ENCODE assay signal across 18 cellular contexts in genomic region chr9:127211983-127212382, GRCh38. TPM values are rescaled to one million over a fixed set of nuclear protein-coding genes. Genes with fewer than 3 reads are reported as not detected.
DNase-seq lines count a peak whose midpoint lies in the region; ATAC-seq, FAIRE-seq and TF ChIP-seq lines count a peak whose summit lies in the region.
"Had no signal": no experiment of that assay in that cellular context is flagged by ENCODE, and none has a peak within 500 bp of the region (broad histone marks: within the 10 kb centered on the region; RNA-seq: fewer than 3 reads in every experiment).

No MANE protein-coding gene starts in this region.

- H3K79me1 ChIP-seq in H1 (ENCODE audit: low read depth, low read length) = no peaks in the 10 kb centered on the region

- H2AFZ ChIP-seq in H1 (ENCODE audit: low read length) = no peak overlapping the region

- H3K9me3 ChIP-seq in H1 (ENCODE audit: insufficient read depth in 2 of 2, low read depth in 1 of 2, low read length in 1 of 2) = no peaks in the 10 kb centered on the region
- H3K9me3 ChIP-seq: Caco-2 had no signal

- no peak for TF ChIP-seq EP300 in H1 (IDR thresholded peaks at IDR 0.05; ENCODE audit: borderline replicate concordance in 1 of 2, low read depth in 2 of 2, low read length in 2 of 2)

- FAIRE-seq in H1 (lab: Jason Lieb, UNC) = no peak
- FAIRE-seq: HepG2 had no signal

- H3K36me3 ChIP-seq in H1 (ENCODE audit: control insufficient read depth in 2 of 4, insufficient read depth in 4 of 4, low read length in 3 of 4) = no peaks in the 10 kb centered on the region

- no peak overlapping the region for H2BK5ac ChIP-seq in H1 (ENCODE audit: low read depth, low read length)

- H3K4ac ChIP-seq in H1 (replicated peaks; ENCODE audit: insufficient read length, low read depth, low read length) = no peak overlapping the region

- peaks cover 55% of the 10 kb centered on the region for H3K27me3 Mint-ChIP-seq in activated naive CD4-positive, alpha-beta T cell treated with anti-CD3 and anti-CD28 coated beads, Interleukin-2, amount 10 ng/mL, durations not matched to agents 7 days and 5 days
- H3K27me3 Mint-ChIP-seq in activated T-helper 17 cell treated with anti-CD3 and anti-CD28 coated beads, Interleukin-2, amount 50 U/mL, for 72 hours = no peaks in the 10 kb centered on the region
- H3K27me3 Mint-ChIP-seq: B cell, IgD-negative memory B cell had no signal

- H3K23me2 ChIP-seq in H1 (ENCODE audit: low read depth, low read length) = no peaks in the 10 kb centered on the region

- TF ChIP-seq RAD21 in H1 (IDR thresholded peaks at IDR 0.05 in 1 of 2, conservative IDR thresholded peaks at IDR 0.05 in 1 of 2; ENCODE audit: low read depth in 2 of 2, low read length in 2 of 2) = no peak

- no peak overlapping the region for H3K27ac ChIP-seq in H1 (ENCODE audit: low read depth, low read length)
- H3K27ac ChIP-seq: C4-2B had no signal

- no peaks in the 10 kb centered on the region for H4K20me1 ChIP-seq in H1 (replicated peaks in 1 of 2; ENCODE audit: control insufficient read depth in 1 of 2, insufficient read depth in 2 of 2, low read length in 2 of 2)

- 0 out of 2 replicates have a peak overlapping the region, but pooled peaks have one; percentile 78 for H2AK5ac ChIP-seq in H1 (ENCODE audit: low read depth, low read length)

- H3K18ac ChIP-seq in H1 (ENCODE audit: extremely low read depth, low read length) = peak overlapping the region; percentile 62; the same call in 1 of the 2 replicates

- CTCF ChIA-PET in activated naive CD4-positive, alpha-beta T cell treated with anti-CD3 and anti-CD28 coated beads, Interleukin-2, amount 10 ng/mL, durations not matched to agents 7 days and 5 days (lab: Charles Lee) = interaction anchor here (0.7 to 3.0 kb wide), 2 partner anchors 12 kb away, joined by 3 to 7 read pairs; no protein-coding TSS in a partner anchor
- CTCF ChIA-PET in H1 (lab: Charles Lee; ENCODE audit: partially characterized antibody) = interaction anchor here (0.6 to 6.9 kb wide), 19 partner anchors 8 to 279 kb away, joined by 3 to 87 read pairs (median 5); partner anchors contain the start of genes SLC2A8 and ZNF79

- no peak overlapping the region for H3K14ac ChIP-seq in H1 (ENCODE audit: insufficient read length)

- H3K9me3 Mint-ChIP-seq in activated naive CD4-positive, alpha-beta T cell treated with anti-CD3 and anti-CD28 coated beads, Interleukin-2, amount 10 ng/mL, durations not matched to agents 7 days and 5 days = no peaks in the 10 kb centered on the region
- no peaks in the 10 kb centered on the region for H3K9me3 Mint-ChIP-seq in activated T-helper 17 cell treated with anti-CD3 and anti-CD28 coated beads, Interleukin-2, amount 50 U/mL, for 72 hours
- H3K9me3 Mint-ChIP-seq: CD4-positive, alpha-beta T cell; H9; IgD-negative memory B cell had no signal

- H4K91ac ChIP-seq in H1 (replicated peaks; ENCODE audit: insufficient read length, low read length) = no peak overlapping the region

- H3K27ac Mint-ChIP-seq in activated naive CD4-positive, alpha-beta T cell treated with anti-CD3 and anti-CD28 coated beads, Interleukin-2, amount 10 ng/mL, durations not matched to agents 7 days and 5 days = no peak overlapping the region
- no peak overlapping the region for H3K27ac Mint-ChIP-seq in activated T-helper 17 cell treated with anti-CD3 and anti-CD28 coated beads, Interleukin-2, amount 50 U/mL, for 72 hours
- H3K27ac Mint-ChIP-seq: B cell; CD4-positive, alpha-beta T cell; H9 had no signal

- peaks cover 2 to 14% (median 9%) of the 10 kb centered on the region in 4 experiments for H3K4me1 ChIP-seq in H1 (replicated peaks in 1 of 4; ENCODE audit: control insufficient read depth in 3 of 4, insufficient read depth in 4 of 4, low read length in 3 of 4)

- no peaks in the 10 kb centered on the region for H3K27me3 ChIP-seq in H1 (replicated peaks in 1 of 4; ENCODE audit: control insufficient read depth in 3 of 4, extremely low read depth in 1 of 4, insufficient read depth in 3 of 4, low read length in 3 of 4)

- H3K79me2 ChIP-seq in H1 (ENCODE audit: control insufficient read depth in 1 of 2, insufficient read depth in 2 of 2, low read length in 2 of 2) = no peaks in the 10 kb centered on the region

- POLR2A ChIA-PET in H1 (lab: Charles Lee; ENCODE audit: partially characterized antibody) = interaction anchor here (1.1 to 2.5 kb wide), 4 partner anchors 9 to 239 kb away, joined by 3 to 8 read pairs (median 3); partner anchors contain the start of genes LRSAM1 and RPL12

- H3K4me3 ChIP-seq in H1 (ENCODE audit: extremely low read depth in 1 of 4, insufficient read depth in 2 of 4, low read depth in 3 of 4, low read length in 4 of 4) = no peak overlapping the region

- no peak overlapping the region for H3K23ac ChIP-seq in H1 (ENCODE audit: insufficient read length)

- DNase-seq in activated naive CD4-positive, alpha-beta T cell treated with anti-CD3 and anti-CD28 coated beads, Interleukin-2, amount 10 ng/mL, durations not matched to agents 7 days and 5 days = peak; percentile 18
- DNase-seq in activated naive CD4-positive, alpha-beta T cell treated with Interleukin-2 at 50 U/mL for 16 hours = no peak
- DNase-seq in H1 (ENCODE audit: low read depth in 1 of 2, low spot score in 2 of 2) (no peak), mesenteric fat pad (ENCODE audit: low spot score) (peak; percentile 79)
- DNase-seq in activated CD4-positive, alpha-beta T cell treated with anti-CD3 and anti-CD28 coated beads for 1 hour = no peak
- DNase-seq: CD4-positive, alpha-beta T cell; DMS153; DMS79; GF-D8; GOT3 had no signal

- no peak for ATAC-seq in activated T-helper 17 cell treated with anti-CD3 and anti-CD28 coated beads, Interleukin-2, amount 50 U/mL, for 72 hours (replicated peaks)
- no peak for ATAC-seq in GM18873 (IDR thresholded peaks at IDR 0.05; ENCODE audit: low FRiP score, unreplicated experiment)

- no peak overlapping the region for H2BK120ac ChIP-seq in H1 (replicated peaks; ENCODE audit: low read depth, low read length)

- H3K9ac ChIP-seq in H1 (replicated peaks in 1 of 4; ENCODE audit: extremely low read depth in 1 of 4, low read depth in 3 of 4, low read length in 3 of 4) = no peak overlapping the region

- no peak overlapping the region for H3K4me3 Mint-ChIP-seq in activated naive CD4-positive, alpha-beta T cell treated with anti-CD3 and anti-CD28 coated beads, Interleukin-2, amount 10 ng/mL, durations not matched to agents 7 days and 5 days
- H3K4me3 Mint-ChIP-seq in activated T-helper 17 cell treated with anti-CD3 and anti-CD28 coated beads, Interleukin-2, amount 50 U/mL, for 72 hours = no peak overlapping the region
- H3K4me3 Mint-ChIP-seq: B cell; CD4-positive, alpha-beta T cell; H9; IgD-negative memory B cell had no signal

- H3K4me2 ChIP-seq in H1 (ENCODE audit: insufficient read depth in 1 of 2, low read depth in 2 of 2, low read length in 2 of 2) = no peak overlapping the region

- H2BK20ac ChIP-seq in H1 (ENCODE audit: low read length) = no peak overlapping the region

- H3K36me3 Mint-ChIP-seq in activated naive CD4-positive, alpha-beta T cell treated with anti-CD3 and anti-CD28 coated beads, Interleukin-2, amount 10 ng/mL, durations not matched to agents 7 days and 5 days = no peaks in the 10 kb centered on the region
- no peaks in the 10 kb centered on the region for H3K36me3 Mint-ChIP-seq in activated T-helper 17 cell treated with anti-CD3 and anti-CD28 coated beads, Interleukin-2, amount 50 U/mL, for 72 hours (ENCODE audit: low read depth)
- H3K36me3 Mint-ChIP-seq: IgD-negative memory B cell had no signal

- no peaks in the 10 kb centered on the region for H3K4me1 Mint-ChIP-seq in activated naive CD4-positive, alpha-beta T cell treated with anti-CD3 and anti-CD28 coated beads, Interleukin-2, amount 10 ng/mL, durations not matched to agents 7 days and 5 days
- no peaks in the 10 kb centered on the region for H3K4me1 Mint-ChIP-seq in activated T-helper 17 cell treated with anti-CD3 and anti-CD28 coated beads, Interleukin-2, amount 50 U/mL, for 72 hours

- H2BK12ac ChIP-seq in H1 (ENCODE audit: low read depth, low read length) = 0 out of 2 replicates have a peak overlapping the region, but pooled peaks have one; percentile 17

- H3K56ac ChIP-seq in H1 (replicated peaks; ENCODE audit: insufficient read length, low read depth, low read length) = no peak overlapping the region

- TF ChIP-seq CTCF in H1 (IDR thresholded peaks at IDR 0.05; ENCODE audit: control extremely low read depth in 1 of 3, insufficient read depth in 1 of 3, low read depth in 1 of 3, low read length in 3 of 3) = no peak

- no peak overlapping the region for H4K5ac ChIP-seq in H1 (ENCODE audit: insufficient read length, low read depth, low read length)

- no peak for TF ChIP-seq POLR2A in H1 (IDR thresholded peaks at IDR 0.05; ENCODE audit: control extremely low read depth in 1 of 2, low read depth in 2 of 2, low read length in 2 of 2)

- no peak overlapping the region for H2BK15ac ChIP-seq in H1 (ENCODE audit: low read length)

- H4K8ac ChIP-seq in H1 (ENCODE audit: extremely low read depth, insufficient read depth, low read length) = peak overlapping the region; percentile 62; the same call in 1 of the 2 replicates

- WGBS in H1 (ENCODE audit: extremely low coverage in 1 of 2, insufficient coverage in 1 of 2, insufficient read length in 1 of 2, insufficient replicate concordance in 2 of 2, low coverage in 1 of 2, low lambda C conversion rate in 2 of 2, missing lambda C conversion rate in 1 of 2), 2 experiments = 92% methylated on average over 11 of the region's 11 CpGs; no CpG with 5 or more reads in 1 of the 2 experiments

TF ChIP-seq in H1, 55 proteins besides CTCF, POLR2A, EP300 and RAD21 (continues in another document):
- TF ChIP-seq PHF8 (conservative IDR thresholded peaks at IDR 0.05; ENCODE audit: low read depth, low read length) = no peak
- no peak for TF ChIP-seq POLR2AphosphoS5 (IDR thresholded peaks at IDR 0.05; ENCODE audit: low read depth, low read length)
- TF ChIP-seq CEBPB (IDR thresholded peaks at IDR 0.05; ENCODE audit: low read depth, low read length) = no peak
- no peak for TF ChIP-seq SIRT6 (IDR thresholded peaks at IDR 0.05; ENCODE audit: low read length)
- no peak for TF ChIP-seq SIN3A (conservative IDR thresholded peaks at IDR 0.05 in 1 of 2, IDR thresholded peaks at IDR 0.05 in 1 of 2; ENCODE audit: low read depth in 1 of 2, low read length in 2 of 2)
- TF ChIP-seq CBX5 (IDR thresholded peaks at IDR 0.05; ENCODE audit: low read depth, low read length) = no peak

RNA-seq across cellular contexts. Expression of gene GARNL3, which starts 52.6 kb away (rescaled TPM):
- total RNA-seq in H1 (2021; fragmentation: NEBNext Ultra II Directional; extraction: Animal tissue kit (Norgen Biotek cat#: 25700)) = 17.3 and 18.3 TPM in 2 replicates
- polyA plus RNA-seq in H1 (2011; rRNA removed) = 5.2 and 6.5 TPM in 2 replicates
- 11.5 TPM for polyA plus RNA-seq in H1 (2011; cell fraction: cytosol; rRNA removed)
- 49.0 TPM for polyA plus RNA-seq in H1 (2011; cell fraction: nucleus; rRNA removed)
- 12.4 to 16.9 TPM (median 15.8 TPM) in 4 replicates for polyA plus RNA-seq in H1 (2012, experiment 1 of 2)
- 1.5 TPM for polyA plus RNA-seq in H1 (2012, experiment 2 of 2)
- 7.4 TPM for polyA plus RNA-seq in H1 (2013, experiment 1 of 2)
- 7.5 TPM for polyA plus RNA-seq in H1 (2013, experiment 2 of 2)
- polyA minus RNA-seq in H1 (2011; rRNA and poly(A)+ RNA removed) = 35.2 and 50.9 TPM in 2 replicates
- polyA minus RNA-seq in H1 (2011; cell fraction: cytosol; rRNA and poly(A)+ RNA removed) = 15.3 TPM
- 67.8 TPM for polyA minus RNA-seq in H1 (2011; cell fraction: nucleus; rRNA and poly(A)+ RNA removed)
- total RNA-seq in mesenteric fat pad = 5.6 TPM
- total RNA-seq in activated T-helper 17 cell treated with anti-CD3 and anti-CD28 coated beads, Interleukin-2, amount 50 U/mL, for 72 hours = 1 to 10 TPM; 2.8 to 5.1 TPM

Comparison
In these comparisons a context has a peak if more than half of its experiments do, and no peak if none do; other contexts are left out.
1. DNase-seq: peak in activated naive CD4-positive, alpha-beta T cell treated with anti-CD3 and anti-CD28 coated beads, Interleukin-2, amount 10 ng/mL, durations not matched to agents 7 days and 5 days (single experiment) and mesenteric fat pad (single experiment); none in activated naive CD4-positive, alpha-beta T cell treated with Interleukin-2 at 50 U/mL for 16 hours (single experiment), H1 (0 of 2) and activated CD4-positive, alpha-beta T cell treated with anti-CD3 and anti-CD28 coated beads for 1 hour (single experiment).